16 cellular contexts compared by ENCODE assay signal in genomic region chr16:11142261-11142630, GRCh38.
"Had no signal": no experiment of that assay in that cellular context is flagged by ENCODE, and none has a peak within 500 bp of the region (broad histone marks: within the 10 kb centered on the region; RNA-seq: fewer than 3 reads in every experiment).

No MANE protein-coding gene starts in this region.

- ATAC-seq: esophagus mucosa; naive thymus-derived CD4-positive, alpha-beta T cell; stimulated activated memory B cell treated with anti-CD40 and anti-IgM and Interleukin-4, amounts not matched to agents 10 μg/mL and 1 μg/mL and 100 μg/mL, for 72 hours; T-helper 17 cell had no signal

- DNase-seq: activated CD4-positive, CD25-positive, alpha-beta regulatory T cell treated with anti-CD3 and anti-CD28 coated beads, Interleukin-2, amount 50 U/mL, for 72 hours; activated naive CD4-positive, alpha-beta T cell treated with anti-CD3 and anti-CD28 coated beads for 36 hours; effector CD8-positive, alpha-beta T cell; head of caudate nucleus; naive thymus-derived CD4-positive, alpha-beta T cell; sigmoid colon; stimulated activated CD4-positive, alpha-beta T cell treated with anti-CD3 and anti-CD28 coated beads, Interleukin-4, amount 100 ng/mL, for 24 hours; T-helper 17 cell had no signal

- H3K27me3 Mint-ChIP-seq: memory B cell; naive thymus-derived CD4-positive, alpha-beta T cell; stimulated activated memory B cell treated with anti-CD40 and anti-IgM and Interleukin-4, amounts not matched to agents 10 μg/mL and 1 μg/mL and 100 μg/mL, for 72 hours; T-helper 17 cell had no signal

- H3K9me3 Mint-ChIP-seq: activated naive CD4-positive, alpha-beta T cell treated with anti-CD3 and anti-CD28 coated beads for 36 hours; memory B cell; naive thymus-derived CD4-positive, alpha-beta T cell; neural progenitor cell; stimulated activated memory B cell treated with anti-CD40 and anti-IgM and Interleukin-4, amounts not matched to agents 10 μg/mL and 1 μg/mL and 100 μg/mL, for 72 hours had no signal

- H3K27ac ChIP-seq: ascending aorta, neural progenitor cell, sigmoid colon, thoracic aorta, VCaP had no signal

- H3K36me3 Mint-ChIP-seq: neural progenitor cell had no signal

- H3K4me3 Mint-ChIP-seq: activated naive CD4-positive, alpha-beta T cell treated with anti-CD3 and anti-CD28 coated beads for 36 hours; memory B cell; neural progenitor cell; stimulated activated memory B cell treated with anti-CD40 and anti-IgM and Interleukin-4, amounts not matched to agents 10 μg/mL and 1 μg/mL and 100 μg/mL, for 72 hours; T-helper 17 cell had no signal

- H3K27me3 ChIP-seq: ascending aorta, gastrocnemius medialis, neural progenitor cell, sigmoid colon had no signal

- H3K4me3 ChIP-seq: ascending aorta, gastrocnemius medialis, neural progenitor cell, sigmoid colon, thoracic aorta had no signal

- H3K36me3 ChIP-seq: ascending aorta, gastrocnemius medialis, neural progenitor cell, sigmoid colon, thoracic aorta had no signal

- H3K27ac Mint-ChIP-seq: activated naive CD4-positive, alpha-beta T cell treated with anti-CD3 and anti-CD28 coated beads for 36 hours; memory B cell; neural progenitor cell; T-helper 17 cell had no signal

- H3K9me3 ChIP-seq: ascending aorta, gastrocnemius medialis, sigmoid colon, thoracic aorta had no signal
